In genomic region chr7:6691103-6691502, GRCh38 we compare ENCODE assay signal across 2 cellular contexts.
TF ChIP-seq lines count a peak whose summit lies in the region.

No MANE protein-coding gene starts in this region.

TF ChIP-seq in A549, 52 proteins besides CTCF, POLR2A, EP300 and RAD21 (continued from another document):
- TF ChIP-seq RFX5 (IDR thresholded peaks at IDR 0.05) = no peak

TF ChIP-seq in GM23338, 12 proteins besides CTCF, POLR2A, EP300 and RAD21:
- no peak for TF ChIP-seq EZH2 (IDR thresholded peaks at IDR 0.05; ENCODE audit: low read depth, unreplicated experiment)
- peak; percentile 22; the same call in 1 of the 2 replicates for TF ChIP-seq ZNF114 (CRISPR knock-in tag; IDR thresholded peaks at IDR 0.05)
- no peak for TF ChIP-seq EZH2phosphoT487 (IDR thresholded peaks at IDR 0.05; ENCODE audit: unreplicated experiment)
- no peak for TF ChIP-seq NANOG (IDR thresholded peaks at IDR 0.05; ENCODE audit: borderline replicate concordance)
